In the genomic region with DNA sequence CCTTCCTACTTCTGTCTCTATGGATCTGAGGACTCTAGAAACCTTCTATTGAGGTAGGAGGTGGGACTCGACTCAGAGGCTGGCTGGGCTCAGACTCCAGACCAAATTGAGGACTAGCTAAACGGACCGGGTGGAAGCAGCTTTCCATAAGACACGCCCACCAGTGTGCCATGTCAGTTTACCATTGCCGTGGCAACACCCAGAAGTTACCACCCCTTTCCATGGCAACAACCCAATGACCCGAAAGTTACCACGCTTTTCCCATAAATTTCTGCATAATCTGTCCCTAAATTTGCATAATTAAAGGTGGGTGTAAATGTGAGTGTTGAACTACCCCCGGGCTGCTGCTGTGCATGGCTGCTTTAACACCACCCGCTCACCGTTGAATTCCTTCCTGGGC, we compare ENCODE assay signal across 24 cellular contexts. TPM values are rescaled to one million over a fixed set of nuclear protein-coding genes. Genes with fewer than 3 reads are reported as not detected.
DNase-seq lines count a peak whose midpoint lies in the region; ATAC-seq, FAIRE-seq and TF ChIP-seq lines count a peak whose summit lies in the region.
"Had no signal": no experiment of that assay in that cellular context is flagged by ENCODE, and none has a peak within 500 bp of the region (broad histone marks: within the 10 kb centered on the region; RNA-seq: fewer than 3 reads in every experiment).

No MANE protein-coding gene starts in this region.

- H2AFZ ChIP-seq in K562 (ENCODE audit: low read depth, low read length) (no peak overlapping the region), neural progenitor cell (replicated peaks) (no peak overlapping the region)
- H2AFZ ChIP-seq: GM23248 had no signal

- no peaks in the 10 kb centered on the region for H3K9me1 ChIP-seq in K562 (ENCODE audit: control insufficient read depth, insufficient read depth, low read length)

- H3K79me2 ChIP-seq in K562 (ENCODE audit: control insufficient read depth, insufficient read depth, low read length) = no peaks in the 10 kb centered on the region
- no peaks in the 10 kb centered on the region for H3K79me2 ChIP-seq in neural progenitor cell (ENCODE audit: low read depth)

- TF ChIP-seq EP300 in K562 (IDR thresholded peaks at IDR 0.05; ENCODE audit: low read length) = no peak

- FAIRE-seq in K562 (lab: Jason Lieb, UNC) = no peak
- FAIRE-seq: GM18507, HepG2 had no signal

- H3K36me3 ChIP-seq in A673 (ENCODE audit: insufficient read depth, low read length, poor library complexity, severe bottlenecking) = no peaks in the 10 kb centered on the region
- no peaks in the 10 kb centered on the region for H3K36me3 ChIP-seq in H7 (replicated peaks; ENCODE audit: control insufficient read depth, insufficient read depth, low read length)
- no peaks in the 10 kb centered on the region for H3K36me3 ChIP-seq in K562 (ENCODE audit: control insufficient read depth, insufficient read depth, low read length)
- H3K36me3 ChIP-seq in neural progenitor cell = no peaks in the 10 kb centered on the region
- H3K36me3 ChIP-seq: HAP-1, SJCRH30 had no signal

- POLR2A ChIA-PET in A673 (lab: Charles Lee; ENCODE audit: low non-redundant PET) (no interaction called here), K562 (lab: Yijun Ruan, JAX) (no interaction called here)

- BruUV-seq in A673 (replicated peaks; lab: Mats Ljungman, UMichigan) (no TSS peak), K562 (replicated peaks; lab: Mats Ljungman, UMichigan) (no TSS peak)

- H3F3A ChIP-seq in neural progenitor cell (ENCODE audit: low read depth) = peaks cover 9% of the 10 kb centered on the region

- TF ChIP-seq CTCF in A673 (conservative IDR thresholded peaks at IDR 0.05; ENCODE audit: low read depth, low read length) = no peak
- no peak for TF ChIP-seq CTCF in K562 (IDR thresholded peaks at IDR 0.05 in 2 of 3, conservative IDR thresholded peaks at IDR 0.05 in 1 of 3; ENCODE audit: insufficient read depth in 2 of 3, low read depth in 1 of 3, low read length in 3 of 3)
- TF ChIP-seq CTCF in neural progenitor cell (IDR thresholded peaks at IDR 0.05) = no peak

- CTCF ChIA-PET in A673 (lab: Charles Lee) = no interaction called here
- CTCF ChIA-PET in K562 (lab: Yijun Ruan, JAX; ENCODE audit: low intra/inter-chr PET ratio) = no interaction called here

- ATAC-seq in K562 (no peak), left colon (no peak), GM18517 (IDR thresholded peaks at IDR 0.05; ENCODE audit: unreplicated experiment) (no peak), HG02678 (IDR thresholded peaks at IDR 0.05; ENCODE audit: unreplicated experiment) (no peak)
- ATAC-seq: HepG2, PC-3, Right ventricle myocardium inferior, T-cell had no signal

- H3K4me3 Mint-ChIP-seq in neural progenitor cell = no peak overlapping the region
- H3K4me3 Mint-ChIP-seq: T-cell had no signal

- DNase-seq in A673 (ENCODE audit: low spot score) (peak; percentile 39), H7 (peak; percentile 55), K562 (ENCODE audit: extremely low read depth in 1 of 4, low spot score in 3 of 4) (no peak), neural progenitor cell (ENCODE audit: low spot score) (peak; percentile 41), pons (ENCODE audit: low spot score) (no peak), left colon (no peak)
- DNase-seq: GM23248; Kasumi-1; NCI-H1092 treated with DMSO at 0.1 percent for 48 hours; NCI-H146; NCI-H1930; NCI-H2107; NCI-H524; NCI-H82; NK-92 treated with Interleukin-12 subunit alpha and Interleukin-12 subunit beta, amount 100 ng/mL, for 24 hours; SJCRH30; T-cell had no signal

- no peaks in the 10 kb centered on the region; the same call in 1 of the 2 replicates for H4K20me1 ChIP-seq in K562 (replicated peaks; ENCODE audit: control insufficient read depth, insufficient read depth, low read length)
- no peaks in the 10 kb centered on the region for H4K20me1 ChIP-seq in neural progenitor cell (ENCODE audit: low read depth)

- H3K27me3 ChIP-seq in A673 (replicated peaks; ENCODE audit: insufficient read depth, low read depth, low read length, poor library complexity) = no peaks in the 10 kb centered on the region
- H3K27me3 ChIP-seq in H7 (ENCODE audit: control insufficient read depth, insufficient read depth, low read length) = peaks cover 16% of the 10 kb centered on the region
- H3K27me3 ChIP-seq in K562 (ENCODE audit: control insufficient read depth in 2 of 2, insufficient read depth in 2 of 2, low read length in 2 of 2) = peaks cover 32 to 68% of the 10 kb centered on the region in 2 experiments
- H3K27me3 ChIP-seq in neural progenitor cell = peaks cover 74% of the 10 kb centered on the region

- no peak overlapping the region for H3K27ac ChIP-seq in A673 (ENCODE audit: low read depth, low read length, poor library complexity, severe bottlenecking)
- H3K27ac ChIP-seq in K562 (ENCODE audit: extremely low read depth, low read depth, low read length) = no peak overlapping the region
- H3K27ac ChIP-seq in neural progenitor cell = no peak overlapping the region
- H3K27ac ChIP-seq: GM23248, SJCRH30 had no signal

- intact Hi-C loops in A673 (cut with micrococcal nuclease; ENCODE audit: unreplicated experiment) (no loop called here), K562 (cut with micrococcal nuclease) (no loop called here), left colon (cut with DNase I, micrococcal nuclease) (no loop called here)

- no peak overlapping the region for H3K27ac Mint-ChIP-seq in neural progenitor cell
- H3K27ac Mint-ChIP-seq: T-cell had no signal

- no peaks in the 10 kb centered on the region for H3K36me3 Mint-ChIP-seq in neural progenitor cell
- H3K36me3 Mint-ChIP-seq: T-cell had no signal

- H3K9me3 ChIP-seq in A673 (ENCODE audit: low read depth, low read length, poor library complexity, severe bottlenecking) (peaks cover 4% of the 10 kb centered on the region), K562 (replicated peaks; ENCODE audit: control insufficient read depth, insufficient read depth, low read depth, low read length) (no peaks in the 10 kb centered on the region), neural progenitor cell (ENCODE audit: low read depth) (no peaks in the 10 kb centered on the region)
- H3K9me3 ChIP-seq: SJCRH30 had no signal

- no peak for TF ChIP-seq POLR2A in K562 (conservative IDR thresholded peaks at IDR 0.05)

- peaks cover 32% of the 10 kb centered on the region for H3K4me1 ChIP-seq in A673 (ENCODE audit: insufficient read depth, low read length, poor library complexity, severe bottlenecking)
- peaks cover 3 to 22% of the 10 kb centered on the region in 2 experiments; a peak in 3 of 5 replicates for H3K4me1 ChIP-seq in K562 (replicated peaks in 1 of 2; ENCODE audit: control insufficient read depth in 2 of 2, insufficient read depth in 2 of 2, low read length in 2 of 2)
- peaks cover 5% of the 10 kb centered on the region for H3K4me1 ChIP-seq in neural progenitor cell
- H3K4me1 ChIP-seq: SJCRH30 had no signal

- TF ChIP-seq RAD21 in K562 (CRISPR knock-in tag; conservative IDR thresholded peaks at IDR 0.05 in 1 of 2, IDR thresholded peaks at IDR 0.05 in 1 of 2) = no peak

- H3K27me3 Mint-ChIP-seq in neural progenitor cell (ENCODE audit: insufficient read depth, low read depth) = peaks cover 46% of the 10 kb centered on the region

- peaks cover 5% of the 10 kb centered on the region for H3K9me3 Mint-ChIP-seq in neural progenitor cell

- in situ Hi-C loops in K562 (cut with MboI) = no loop called here

- WGBS in K562 (ENCODE audit: insufficient coverage, low coverage, missing lambda C conversion rate) = 5% methylated on average over 9 of the region's 10 CpGs

- H3K9ac ChIP-seq in K562 (ENCODE audit: insufficient read depth in 1 of 2, low read depth in 2 of 2, low read length in 2 of 2) (no peak overlapping the region), neural progenitor cell (no peak overlapping the region)
- H3K9ac ChIP-seq: GM23248 had no signal

- H3K4me1 Mint-ChIP-seq in neural progenitor cell = peaks cover 10% of the 10 kb centered on the region

- H3K4me3 ChIP-seq in A673 (ENCODE audit: low read depth, low read length, poor library complexity, severe bottlenecking) (no peak overlapping the region), H7 (ENCODE audit: insufficient read depth, low read depth, low read length) (no peak overlapping the region), K562 (no peak overlapping the region), neural progenitor cell (no peak overlapping the region)
- H3K4me3 ChIP-seq: GM23248, HAP-1, SJCRH30 had no signal

- H3K4me2 ChIP-seq in K562 (ENCODE audit: insufficient read depth, low read length) = no peak overlapping the region
- H3K4me2 ChIP-seq in neural progenitor cell = no peak overlapping the region

TF ChIP-seq in K562, 482 proteins besides CTCF, POLR2A, EP300 and RAD21 (continues in another document):
- TF ChIP-seq STAT5A (IDR thresholded peaks at IDR 0.05; ENCODE audit: borderline replicate concordance, low read length) = no peak

RNA-seq across cellular contexts. Expression of gene MICALL2, which starts 58.9 kb away (rescaled TPM):
- 10.1 and 11.8 TPM in 2 replicates for total RNA-seq in A673 (2021)
- total RNA-seq in H7 (2014; rRNA removed; shearing (Covaris generic)) = 5.2 and 7.6 TPM in 2 replicates
- total RNA-seq in K562 (2011; cell fraction: chromatin; rRNA removed; ENCODE audit: low replicate concordance) = 266 and 844 TPM in 2 replicates
- total RNA-seq in K562 (2011; cell fraction: nucleolus; rRNA removed) = 502 and 577 TPM in 2 replicates
- total RNA-seq in K562 (2011; cell fraction: nucleoplasm; rRNA removed) = 359 and 406 TPM in 2 replicates
- 59.0 and 71.5 TPM in 2 replicates for total RNA-seq in K562 (2014; rRNA removed)
- total RNA-seq in K562 (2014; rRNA removed; fragmentation: Illumina TruSeq; extraction: Trizol) = 6.9 and 9.5 TPM in 2 replicates
- 26.9 and 32.7 TPM in 2 replicates for total RNA-seq in K562 (2015; rRNA removed; fragmentation: Illumina TruSeq; extraction: Trizol)
- total RNA-seq in K562 (2021) = 102 and 103 TPM in 2 replicates
- polyA plus RNA-seq in K562 (2011; rRNA removed) = 17.0 and 42.5 TPM in 2 replicates
- 14.6 and 28.0 TPM in 2 replicates for polyA plus RNA-seq in K562 (2011; cell fraction: cytosol; rRNA removed)
- polyA plus RNA-seq in K562 (2011; cell fraction: nucleus; rRNA removed) = 444 and 528 TPM in 2 replicates
- polyA plus RNA-seq in K562 (2012) = 61.2 and 74.6 TPM in 2 replicates
- 13.2 and 29.8 TPM in 2 replicates for polyA plus RNA-seq in K562 (2014; fragmentation: Illumina TruSeq; extraction: Trizol)
- 1 to 10 TPM; 1.8 to 2.2 TPM for polyA plus RNA-seq in K562 (2014; fragmentation: Nextera tagmentation; extraction: Ambion mirVana)
- 91.2 and 99.3 TPM in 2 replicates for polyA plus RNA-seq in K562 (2014; rRNA removed)
- 53.2 and 57.7 TPM in 2 replicates for polyA minus RNA-seq in K562 (2011; rRNA and poly(A)+ RNA removed)
- polyA minus RNA-seq in K562 (2011; cell fraction: cytosol; rRNA and poly(A)+ RNA removed) = 17.9 and 22.2 TPM in 2 replicates
- 91.7 and 109 TPM in 2 replicates for polyA minus RNA-seq in K562 (2011; cell fraction: nucleus; rRNA and poly(A)+ RNA removed)
- 6.0 and 22.7 TPM in 2 replicates for total RNA-seq in neural progenitor cell (ENCODE audit: low replicate concordance)
- 10 to 100 TPM; 68.6 to 83.2 TPM for total RNA-seq in left colon

Comparison
In these comparisons a context has a peak if more than half of its experiments do, and no peak if none do; other contexts are left out.
1. DNase-seq: peak in A673 (single experiment), H7 (single experiment) and neural progenitor cell (single experiment); none in K562 (0 of 4), pons (single experiment) and left colon (0 of 2).